ENCODE assay signal across 12 cellular contexts in genomic region chr22:24810043-24810749, GRCh38. TPM values are rescaled to one million over a fixed set of nuclear protein-coding genes. Genes with fewer than 3 reads are reported as not detected.
DNase-seq lines count a peak whose midpoint lies in the region; ATAC-seq and TF ChIP-seq lines count a peak whose summit lies in the region.
"Had no signal": no experiment of that assay in that cellular context is flagged by ENCODE, and none has a peak within 500 bp of the region (broad histone marks: within the 10 kb centered on the region; RNA-seq: fewer than 3 reads in every experiment).

No MANE protein-coding gene starts in this region.

- H3K36me3 Mint-ChIP-seq in neural crest cell (ENCODE audit: low read depth) (no peaks in the 10 kb centered on the region), natural killer cell (peaks cover 5% of the 10 kb centered on the region)

- H3K27ac Mint-ChIP-seq in neural crest cell (ENCODE audit: unreplicated experiment), result peak overlapping the region; percentile 85
- H3K27ac Mint-ChIP-seq in natural killer cell, result peak overlapping the region in 1 of 2 donors; percentile 8
- H3K27ac Mint-ChIP-seq: activated T-cell treated with anti-CD3 and anti-CD28 coated beads, Interleukin-2, amount 50 U/mL, for 24 hours; memory B cell had no signal

- DNase-seq in DMS153 (lab: John Stamatoyannopoulos, UW) (peak; percentile 78), NCI-H146 treated with DMSO at 0.1 percent for 48 hours (lab: John Stamatoyannopoulos, UW; ENCODE audit: unreplicated experiment) (peak; percentile 23), cerebellum (ENCODE audit: low spot score) (peak; percentile 88), neural crest cell (ENCODE audit: low read depth, low spot score) (no peak), Peyer's patch (no peak), upper lobe of right lung (no peak), natural killer cell (no peak)
- DNase-seq: activated T-cell treated with anti-CD3 and anti-CD28 coated beads, Interleukin-2, amount 50 U/mL, for 24 hours; EL had no signal

- no peak for TF ChIP-seq CTCF in neural crest cell (conservative IDR thresholded peaks at IDR 0.05)
- no peak for TF ChIP-seq CTCF in Peyer's patch (IDR thresholded peaks at IDR 0.05)
- no peak for TF ChIP-seq CTCF in upper lobe of right lung (IDR thresholded peaks at IDR 0.05)
- TF ChIP-seq CTCF in natural killer cell (IDR thresholded peaks at IDR 0.05), result no peak

- H3K4me1 Mint-ChIP-seq in neural crest cell (peaks cover 21% of the 10 kb centered on the region), natural killer cell (peaks cover 19 to 28% of the 10 kb centered on the region in 2 donors)

- ATAC-seq in upper lobe of right lung (no peak), GM21529 (IDR thresholded peaks at IDR 0.05; ENCODE audit: unreplicated experiment) (no peak), natural killer cell (no peak)

- H3K4me3 Mint-ChIP-seq in neural crest cell (no peak overlapping the region), natural killer cell (no peak overlapping the region)
- H3K4me3 Mint-ChIP-seq: activated T-cell treated with anti-CD3 and anti-CD28 coated beads, Interleukin-2, amount 50 U/mL, for 24 hours; memory B cell had no signal

- H3K4me1 ChIP-seq in Peyer's patch (no peaks in the 10 kb centered on the region), upper lobe of right lung (peaks cover 10% of the 10 kb centered on the region)
- H3K4me1 ChIP-seq: uterus had no signal

- H3K27me3 Mint-ChIP-seq in neural crest cell (ENCODE audit: low read depth) (peaks cover 9% of the 10 kb centered on the region), natural killer cell (ENCODE audit: low read depth in 2 of 2) (no peaks in the 10 kb centered on the region)

- H3K27ac ChIP-seq in Peyer's patch (no peak overlapping the region), upper lobe of right lung (no peak overlapping the region)

- H3K4me3 ChIP-seq in Peyer's patch, result no peak overlapping the region
- H3K4me3 ChIP-seq in upper lobe of right lung, result no peak overlapping the region
- H3K4me3 ChIP-seq: uterus had no signal

- H3K9me3 Mint-ChIP-seq in neural crest cell, result no peaks in the 10 kb centered on the region
- H3K9me3 Mint-ChIP-seq in natural killer cell, result peaks cover 2 to 3% of the 10 kb centered on the region in 2 donors

- intact Hi-C loops in upper lobe of right lung (cut with DNase I), result no loop called here
- intact Hi-C loops in natural killer cell (cut with micrococcal nuclease), result no loop called here

- peaks cover 0 to 5% (median 0%) of the 10 kb centered on the region in 4 donors for H3K9me3 ChIP-seq in Peyer's patch
- no peaks in the 10 kb centered on the region for H3K9me3 ChIP-seq in upper lobe of right lung
- H3K9me3 ChIP-seq: uterus had no signal

- no peaks in the 10 kb centered on the region for H3K36me3 ChIP-seq in Peyer's patch
- H3K36me3 ChIP-seq in upper lobe of right lung, result no peaks in the 10 kb centered on the region
- H3K36me3 ChIP-seq: uterus had no signal

- no peak for TF ChIP-seq POLR2A in Peyer's patch (IDR thresholded peaks at IDR 0.05)

- H3K27me3 ChIP-seq in Peyer's patch (no peaks in the 10 kb centered on the region), upper lobe of right lung (no peaks in the 10 kb centered on the region)
- H3K27me3 ChIP-seq: uterus had no signal

RNA-seq across cellular contexts. Expression of gene SGSM1, which starts 4.2 kb away (rescaled TPM):
- total RNA-seq in cerebellum (8.6 TPM), neural crest cell (0.50 and 0.75 TPM in 2 replicates), Peyer's patch (1 to 10 TPM; 1.4 to 3.3 (median 2.1) TPM), upper lobe of right lung (3.8 TPM), natural killer cell (10 to 100 TPM; 13.9 to 15.4 (median 13.9) TPM)

RNA-seq across cellular contexts. Expression of gene PIWIL3, which starts 35.7 kb away (rescaled TPM):
- total RNA-seq in cerebellum (not detected), neural crest cell (not detected in 2 replicates), Peyer's patch (not detected), upper lobe of right lung (not detected), natural killer cell (not detected)
- total RNA-seq: uterus had no signal

Comparison
In these comparisons a context has a peak if more than half of its experiments do, and no peak if none do; other contexts are left out.
1. DNase-seq: peak in DMS153 (single experiment), NCI-H146 treated with DMSO at 0.1 percent for 48 hours (single experiment) and cerebellum (single experiment); none in neural crest cell (single experiment), Peyer's patch (0 of 3), upper lobe of right lung (single experiment) and natural killer cell (single experiment).